8 cellular contexts compared by ENCODE assay signal in genomic region chr16:57536306-57537193, GRCh38. TPM values are rescaled to one million over a fixed set of nuclear protein-coding genes. Genes with fewer than 3 reads are reported as not detected.
A peak's percentile ranks its signal among the peaks of the same experiment; 100 is the strongest.
DNase-seq lines count a peak whose midpoint lies in the region; ATAC-seq, FAIRE-seq and TF ChIP-seq lines count a peak whose summit lies in the region.

Gene CCDC102A, minus strand, starts transcription at chr16:57536571. Its CDS starts 7,394 bp downstream, at chr16:57529177.

- no peak for FAIRE-seq in small intestine (lab: Jason Lieb, UNC)

- H3K27ac ChIP-seq in SJCRH30 (peak within 1 kb of the TSS; percentile 88), small intestine (ENCODE audit: low read depth in 1 of 2, low read length in 1 of 2) (peak within 1 kb of the TSS; percentile 62 to 79)

- peaks cover 3% of the 10 kb centered on the region for H3K27me3 ChIP-seq in SJCRH30
- H3K27me3 ChIP-seq in small intestine (ENCODE audit: control insufficient read depth in 2 of 2, insufficient read depth in 2 of 2, low read length in 2 of 2), result no peaks in the 10 kb centered on the region

- 0 to 1% (median 1%) methylated on average over 49 to 81 of the region's 81 CpGs for WGBS in small intestine, 3 donors

- peak; percentile 52 for DNase-seq in activated gamma-delta T cell treated with Interleukin-2 at 50 U/mL for 16 hours
- no peak for DNase-seq in activated gamma-delta T cell (lab: John Stamatoyannopoulos, UW)
- no peak for DNase-seq in SJCRH30
- peak; percentile 38 for DNase-seq in astrocyte of the spinal cord (ENCODE audit: low read depth, low spot score)
- DNase-seq in iPS-NIHi11 (ENCODE audit: low spot score), result peak; percentile 75
- DNase-seq in small intestine, result no peak
- no peak for DNase-seq in NOMO-1 treated with DMSO at 0.1 percent for 48 hours (lab: John Stamatoyannopoulos, UW; ENCODE audit: unreplicated experiment)

- no peak for TF ChIP-seq CTCF in astrocyte of the spinal cord (IDR thresholded peaks at IDR 0.05; ENCODE audit: low read depth, low read length)

- H3K4me3 ChIP-seq in SJCRH30, result peak within 1 kb of the TSS; percentile 99
- peak within 1 kb of the TSS; percentile 80 for H3K4me3 ChIP-seq in astrocyte of the spinal cord (ENCODE audit: low read depth, low read length)
- H3K4me3 ChIP-seq in small intestine (ENCODE audit: low read depth in 1 of 2, low read length in 2 of 2), result peak within 1 kb of the TSS; percentile 73 to 86

- H3K4me1 ChIP-seq in SJCRH30 (peaks cover 15% of the 10 kb centered on the region), small intestine (ENCODE audit: control insufficient read depth in 2 of 2, insufficient read depth in 1 of 2, low read depth in 1 of 2, low read length in 1 of 2) (no peaks in the 10 kb centered on the region)

- peak; percentile 25 for ATAC-seq in HG03025 (IDR thresholded peaks at IDR 0.05; ENCODE audit: low FRiP score, unreplicated experiment)

- H3K9me3 ChIP-seq in SJCRH30 (replicated peaks) (no peaks in the 10 kb centered on the region), small intestine (ENCODE audit: control insufficient read depth, low read depth) (no peaks in the 10 kb centered on the region)

- in situ Hi-C loops in astrocyte of the spinal cord (cut with HindIII; ENCODE audit: low sequenced_read_pairs), result no loop called here

- H3K36me3 ChIP-seq in SJCRH30 (no peaks in the 10 kb centered on the region), small intestine (ENCODE audit: control insufficient read depth in 2 of 2, insufficient read depth in 2 of 2, low read length in 2 of 2) (no peaks in the 10 kb centered on the region)

RNA-seq across cellular contexts. Expression of gene CCDC102A, which starts in this region (rescaled TPM):
- total RNA-seq in SJCRH30 (2014; rRNA removed; shearing (Covaris generic)), result 9.7 and 11.1 TPM in 2 replicates
- polyA plus RNA-seq in small intestine, result 1 to 10 TPM; 1.1 to 2.8 (median 1.6) TPM

Comparison
In these comparisons a context has a peak if more than half of its experiments do, and no peak if none do; other contexts are left out.
1. DNase-seq: peak in activated gamma-delta T cell treated with Interleukin-2 at 50 U/mL for 16 hours (single experiment), astrocyte of the spinal cord (single experiment) and iPS-NIHi11 (single experiment); none in activated gamma-delta T cell (single experiment), SJCRH30 (0 of 2), small intestine (single experiment) and NOMO-1 treated with DMSO at 0.1 percent for 48 hours (single experiment).
2. Peak in every context shown above with its lines, with median percentiles within 50 percentile points of each other: H3K4me3 ChIP-seq.